Comparison of ENCODE assay signal across 11 cellular contexts in the genomic region with DNA sequence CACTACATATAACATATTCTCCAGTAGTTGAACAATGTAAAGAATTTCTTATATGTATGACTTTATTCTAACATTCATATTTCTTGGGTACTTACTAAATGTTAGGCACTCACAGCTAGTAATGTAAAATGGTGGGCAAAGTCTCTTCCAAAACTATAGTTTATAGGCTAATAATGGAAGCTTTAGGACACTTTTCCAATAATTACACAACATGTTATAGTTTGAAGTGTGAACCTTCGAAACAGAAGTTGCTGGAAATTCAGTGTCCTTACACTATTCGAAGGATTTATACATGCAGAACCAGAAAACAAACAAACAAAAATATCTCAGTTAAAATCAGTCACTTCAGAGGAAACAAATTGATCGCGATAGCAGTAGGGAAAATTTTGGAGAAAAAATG.
"Had no signal": no experiment of that assay in that cellular context is flagged by ENCODE, and none has a peak within 500 bp of the region (broad histone marks: within the 10 kb centered on the region; RNA-seq: fewer than 3 reads in every experiment).

No MANE protein-coding gene starts in this region.

- H3K4me2 ChIP-seq: GM23338 had no signal

- H3K27ac ChIP-seq: GM23248 had no signal

- DNase-seq: GM23248, GOT3, H7, H9, HCEC 1CT, HFFc6 had no signal

- H3K9me3 ChIP-seq: HAP-1 had no signal

- H3K4me1 ChIP-seq: HAP-1 had no signal

- H3K9ac ChIP-seq: GM23248 had no signal

- H2AFZ ChIP-seq: GM23248, GM23338 had no signal

- ATAC-seq: GM23338, HCT116 had no signal

- H3K36me3 ChIP-seq: HAP-1 had no signal

- H3K4me3 ChIP-seq: GM23248, GM23338, HAP-1 had no signal

- FAIRE-seq: H1, H54 had no signal
